8 cellular contexts compared by ENCODE assay signal in genomic region chr2:189179607-189179979, GRCh38. TPM values are rescaled to one million over a fixed set of nuclear protein-coding genes. Genes with fewer than 3 reads are reported as not detected.
DNase-seq lines count a peak whose midpoint lies in the region; ATAC-seq and TF ChIP-seq lines count a peak whose summit lies in the region.

Gene COL5A2, minus strand, starts transcription at chr2:189179761. Its CDS starts 157 bp downstream, at chr2:189179604.

- WGBS in GM23248 (ENCODE audit: low coverage in 1 of 2, low lambda C conversion rate in 2 of 2, missing lambda C conversion rate in 2 of 2), 2 experiments, result 0 to 1% methylated on average over 5 of the region's 5 CpGs
- WGBS in adrenal gland, 4 donors, result 2 to 6% (median 5%) methylated on average over 5 of the region's 5 CpGs

- H3K27ac Mint-ChIP-seq in activated CD8-positive, alpha-beta memory T cell treated with anti-CD3 and anti-CD28 coated beads, Interleukin-2, amount 10 ng/mL, durations not matched to agents 7 days and 5 days, result no peak within 1 kb of the TSS

- intact Hi-C loops in adrenal gland (cut with DNase I), result no loop called here

- H3K9me3 ChIP-seq in GM23248 (ENCODE audit: low read depth) (no peaks in the 10 kb centered on the region), adrenal gland (replicated peaks in 1 of 3) (no peaks in the 10 kb centered on the region), right atrium auricular region (no peaks in the 10 kb centered on the region)

- peak within 1 kb of the TSS; percentile 100 for H3K4me3 ChIP-seq in GM23248
- H3K4me3 ChIP-seq in adrenal gland, result peak within 1 kb of the TSS; percentile 15 to 49 (median 42)
- peak within 1 kb of the TSS; percentile 42 to 54 for H3K4me3 ChIP-seq in right atrium auricular region
- H3K4me3 ChIP-seq in retinal pigment epithelial cell (ENCODE audit: low read length), result peak within 1 kb of the TSS; percentile 48

- CTCF ChIA-PET in activated CD8-positive, alpha-beta memory T cell treated with anti-CD3 and anti-CD28 coated beads, Interleukin-2, amount 10 ng/mL, durations not matched to agents 7 days and 5 days (lab: Charles Lee), result no interaction called here

- H3K27ac ChIP-seq in GM23248, result peak within 1 kb of the TSS; percentile 89
- H3K27ac ChIP-seq in adrenal gland, result peak within 1 kb of the TSS in 3 of 5 donors; percentile 10 to 30 (median 28)
- H3K27ac ChIP-seq in right atrium auricular region, result peak within 1 kb of the TSS; percentile 66 to 77

- no peaks in the 10 kb centered on the region for H3K36me3 Mint-ChIP-seq in activated CD8-positive, alpha-beta memory T cell treated with anti-CD3 and anti-CD28 coated beads, Interleukin-2, amount 10 ng/mL, durations not matched to agents 7 days and 5 days

- H3K4me2 ChIP-seq in GM23248 (ENCODE audit: unreplicated experiment), result peak within 1 kb of the TSS; percentile 91

- H3K27me3 ChIP-seq in GM23248 (replicated peaks; ENCODE audit: insufficient read depth) (no peaks in the 10 kb centered on the region), adrenal gland (no peaks in the 10 kb centered on the region), right atrium auricular region (no peaks in the 10 kb centered on the region)

- H3F3A ChIP-seq in GM23248 (ENCODE audit: insufficient read depth), result peaks cover 44% of the 10 kb centered on the region

- peak in 1 of 2 donors; percentile 40 for TF ChIP-seq POLR2A in adrenal gland (IDR thresholded peaks at IDR 0.05)

- H2AFZ ChIP-seq in GM23248, result peak within 1 kb of the TSS; percentile 67

- peaks cover 2% of the 10 kb centered on the region for H3K4me1 Mint-ChIP-seq in activated CD8-positive, alpha-beta memory T cell treated with anti-CD3 and anti-CD28 coated beads, Interleukin-2, amount 10 ng/mL, durations not matched to agents 7 days and 5 days

- H3K36me3 ChIP-seq in GM23248 (ENCODE audit: low read depth) (no peaks in the 10 kb centered on the region), adrenal gland (replicated peaks in 1 of 2) (no peaks in the 10 kb centered on the region), right atrium auricular region (no peaks in the 10 kb centered on the region)

- peaks cover 34% of the 10 kb centered on the region for H3K27me3 Mint-ChIP-seq in activated CD8-positive, alpha-beta memory T cell treated with anti-CD3 and anti-CD28 coated beads, Interleukin-2, amount 10 ng/mL, durations not matched to agents 7 days and 5 days

- H3K9ac ChIP-seq in GM23248, result peak within 1 kb of the TSS; percentile 95

- DNase-seq in GM23248 (peak; percentile 94), adrenal gland (peak; percentile 19 to 64 (median 45)), right atrium auricular region (ENCODE audit: low spot score) (peak; percentile 76), retinal pigment epithelial cell (ENCODE audit: low read depth) (peak; percentile 36), pons (ENCODE audit: low spot score) (no peak)
- DNase-seq in NK-92 treated with Interleukin-12 subunit alpha and Interleukin-12 subunit beta, amount 100 ng/mL, for 24 hours (lab: John Stamatoyannopoulos, UW), result no peak
- DNase-seq in activated CD8-positive, alpha-beta memory T cell treated with anti-CD3 and anti-CD28 coated beads, Interleukin-2, amount 10 ng/mL, durations not matched to agents 7 days and 5 days, result no peak

- in situ Hi-C loops in GM23248 (cut with MboI), result no loop called here

- ATAC-seq in GM18502 (IDR thresholded peaks at IDR 0.05; ENCODE audit: poor library complexity, unreplicated experiment), result no peak
- ATAC-seq in activated CD8-positive, alpha-beta memory T cell treated with anti-CD3 and anti-CD28 coated beads, Interleukin-2, amount 10 ng/mL, durations not matched to agents 7 days and 5 days, result no peak

- no peaks in the 10 kb centered on the region for H4K20me1 ChIP-seq in GM23248 (ENCODE audit: insufficient read depth)

- no peaks in the 10 kb centered on the region for H3K9me3 Mint-ChIP-seq in activated CD8-positive, alpha-beta memory T cell treated with anti-CD3 and anti-CD28 coated beads, Interleukin-2, amount 10 ng/mL, durations not matched to agents 7 days and 5 days (ENCODE audit: low read depth)

- H3K4me3 Mint-ChIP-seq in activated CD8-positive, alpha-beta memory T cell treated with anti-CD3 and anti-CD28 coated beads, Interleukin-2, amount 10 ng/mL, durations not matched to agents 7 days and 5 days, result no peak within 1 kb of the TSS

- TF ChIP-seq CTCF in adrenal gland (IDR thresholded peaks at IDR 0.05) (no peak), right atrium auricular region (IDR thresholded peaks at IDR 0.05) (no peak), retinal pigment epithelial cell (conservative IDR thresholded peaks at IDR 0.05; ENCODE audit: low read depth, low read length) (no peak)

- H3K9me2 ChIP-seq in GM23248 (ENCODE audit: insufficient read depth), result no peaks in the 10 kb centered on the region

- H3K4me1 ChIP-seq in GM23248 (ENCODE audit: insufficient read depth) (peaks cover 22% of the 10 kb centered on the region), adrenal gland (replicated peaks in 1 of 2) (no peaks in the 10 kb centered on the region), right atrium auricular region (no peaks in the 10 kb centered on the region)

- H3K79me2 ChIP-seq in GM23248 (ENCODE audit: insufficient read depth), result peaks cover 75% of the 10 kb centered on the region

RNA-seq across cellular contexts. Expression of gene COL5A2, which starts in this region (rescaled TPM):
- 962 and 974 TPM in 2 replicates for total RNA-seq in GM23248 (2014; rRNA removed; shearing (Covaris generic))
- polyA plus RNA-seq in GM23248 (2016; fragmentation: Nextera tagmentation; extraction: Ambion mirVana), result 248 and 252 TPM in 2 replicates
- 10 to 100 TPM in 7 of 8 donors, 1 to 10 TPM in 1; 8.5 to 23.2 (median 15.1) TPM for total RNA-seq in adrenal gland
- 10 to 100 TPM in 1 of 3 donors, 1 to 10 TPM in 2; 5.2 to 14.4 (median 9.4) TPM for polyA plus RNA-seq in adrenal gland
- total RNA-seq in right atrium auricular region, result 10 to 100 TPM; 15.8 to 24.8 TPM
- 1 to 10 TPM; 1.0 to 4.6 TPM for total RNA-seq in activated CD8-positive, alpha-beta memory T cell treated with anti-CD3 and anti-CD28 coated beads, Interleukin-2, amount 10 ng/mL, durations not matched to agents 7 days and 5 days

Comparison
In these comparisons a context has a peak if more than half of its experiments do, and no peak if none do; other contexts are left out.
1. RNA of gene COL5A2 (total RNA-seq): 962 to 974 TPM in GM23248; 15.8 to 24.8 TPM in right atrium auricular region, 8.5 to 23.2 TPM in adrenal gland and 1.0 to 4.6 TPM in activated CD8-positive, alpha-beta memory T cell treated with anti-CD3 and anti-CD28 coated beads, Interleukin-2, amount 10 ng/mL, durations not matched to agents 7 days and 5 days; every median in the first group is over 10 times any median in the second.
2. RNA of gene COL5A2 (polyA plus RNA-seq): 248 to 252 TPM in GM23248; 5.2 to 14.4 TPM in adrenal gland; every median in the first group is over 10 times any median in the second.
3. DNase-seq: peak in GM23248 (single experiment), adrenal gland (7 of 7), right atrium auricular region (single experiment) and retinal pigment epithelial cell (single experiment); none in pons (single experiment), NK-92 treated with Interleukin-12 subunit alpha and Interleukin-12 subunit beta, amount 100 ng/mL, for 24 hours (single experiment) and activated CD8-positive, alpha-beta memory T cell treated with anti-CD3 and anti-CD28 coated beads, Interleukin-2, amount 10 ng/mL, durations not matched to agents 7 days and 5 days (single experiment).
4. H3K27ac ChIP-seq: peak in every context shown above with its lines; median percentile 89 in GM23248; 72 in right atrium auricular region; 28 in adrenal gland.
5. H3K4me3 ChIP-seq: peak in every context shown above with its lines; median percentile 100 in GM23248; 48 in right atrium auricular region; 48 in retinal pigment epithelial cell; 42 in adrenal gland.